Comparison of ENCODE assay signal across 12 cellular contexts in the genomic region with DNA sequence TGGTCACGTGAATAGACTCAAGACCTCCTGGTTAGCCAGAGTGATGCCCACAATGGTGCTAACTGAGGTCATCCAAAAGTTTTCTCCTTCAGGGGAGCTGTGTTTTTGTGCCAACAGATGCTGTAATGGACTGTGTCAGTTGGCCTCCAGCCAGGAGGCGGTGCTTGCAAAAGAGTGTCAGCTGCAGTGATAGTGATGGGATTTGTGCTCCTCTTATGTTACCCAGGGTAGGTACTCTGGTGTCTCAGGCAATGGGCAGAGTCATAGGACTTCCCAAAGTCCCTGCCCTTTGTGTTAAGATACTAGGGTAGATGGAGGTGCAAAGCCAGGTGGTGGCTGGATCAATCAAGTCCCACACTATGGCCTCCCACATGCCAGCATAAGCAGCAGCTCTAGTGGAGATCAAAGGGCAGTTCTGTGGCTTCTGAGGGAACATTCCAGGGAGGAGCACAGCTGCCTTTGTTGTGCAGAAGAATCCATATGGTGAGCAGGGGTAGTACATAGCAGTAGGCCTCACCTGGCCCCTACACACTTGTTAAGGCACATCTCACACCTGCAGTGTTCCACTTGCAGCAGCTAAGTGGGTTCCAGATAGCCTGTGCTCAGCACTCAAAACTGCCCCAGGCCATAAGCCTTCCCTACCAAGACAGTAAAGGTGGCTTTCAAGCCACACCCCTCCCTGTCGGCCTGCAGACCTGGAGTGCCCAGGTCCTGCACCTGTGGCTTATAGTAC. TPM values are rescaled to one million over a fixed set of nuclear protein-coding genes. Genes with fewer than 3 reads are reported as not detected.
DNase-seq lines count a peak whose midpoint lies in the region; ATAC-seq and TF ChIP-seq lines count a peak whose summit lies in the region.
"Had no signal": no experiment of that assay in that cellular context is flagged by ENCODE, and none has a peak within 500 bp of the region (broad histone marks: within the 10 kb centered on the region; RNA-seq: fewer than 3 reads in every experiment).

No MANE protein-coding gene starts in this region.

- H3K4me3 ChIP-seq in endodermal cell (ENCODE audit: low read length): no peak overlapping the region
- H3K4me3 ChIP-seq in retinal pigment epithelial cell (ENCODE audit: low read length): no peak overlapping the region
- H3K4me3 ChIP-seq: upper lobe of left lung had no signal

- H3K9ac ChIP-seq in endodermal cell (ENCODE audit: extremely low read depth, low read length, poor library complexity, severe bottlenecking): no peak overlapping the region

- TF ChIP-seq CTCF in endodermal cell (conservative IDR thresholded peaks at IDR 0.05) (no peak), retinal pigment epithelial cell (conservative IDR thresholded peaks at IDR 0.05; ENCODE audit: low read depth, low read length) (no peak)

- 85 to 93% methylated on average over 2 to 3 of the region's 3 CpGs for WGBS in endodermal cell (ENCODE audit: insufficient coverage in 1 of 2, insufficient read length in 1 of 2), 2 experiments

- H3K27me3 Mint-ChIP-seq in endodermal cell (ENCODE audit: insufficient read depth): no peaks in the 10 kb centered on the region
- H3K27me3 Mint-ChIP-seq: T-helper 17 cell had no signal

- no peak overlapping the region for H3K27ac ChIP-seq in endodermal cell (ENCODE audit: low read depth, low read length)
- H3K27ac ChIP-seq: epithelial cell of prostate, upper lobe of left lung had no signal

- peaks cover 17% of the 10 kb centered on the region for H3K4me1 Mint-ChIP-seq in endodermal cell
- H3K4me1 Mint-ChIP-seq: T-helper 17 cell had no signal

- H3K4me3 Mint-ChIP-seq in endodermal cell: no peak overlapping the region
- H3K4me3 Mint-ChIP-seq: T-helper 17 cell had no signal

- no peak overlapping the region for H3K27ac Mint-ChIP-seq in endodermal cell
- H3K27ac Mint-ChIP-seq: T-helper 17 cell had no signal

- no peaks in the 10 kb centered on the region for H3K9me3 ChIP-seq in endodermal cell (ENCODE audit: control insufficient read depth, low read length)
- H3K9me3 ChIP-seq: upper lobe of left lung had no signal

- H3K4me1 ChIP-seq in endodermal cell (ENCODE audit: control insufficient read depth, insufficient read depth, low read length): no peaks in the 10 kb centered on the region
- H3K4me1 ChIP-seq: upper lobe of left lung had no signal

- no peaks in the 10 kb centered on the region for H3K36me3 ChIP-seq in endodermal cell (ENCODE audit: control insufficient read depth, insufficient read depth, low read length)
- H3K36me3 ChIP-seq: upper lobe of left lung had no signal

- H3K9me3 Mint-ChIP-seq in endodermal cell: no peaks in the 10 kb centered on the region

- H3K27me3 ChIP-seq in endodermal cell (ENCODE audit: control insufficient read depth, insufficient read depth, low read length, poor library complexity, severe bottlenecking): no peaks in the 10 kb centered on the region
- H3K27me3 ChIP-seq: upper lobe of left lung had no signal

- ATAC-seq in HG03045 (IDR thresholded peaks at IDR 0.05; ENCODE audit: unreplicated experiment) (no peak), HG02571 (IDR thresholded peaks at IDR 0.05; ENCODE audit: unreplicated experiment) (no peak)
- ATAC-seq: T-helper 17 cell had no signal

- H3K36me3 Mint-ChIP-seq in endodermal cell (ENCODE audit: low read depth): no peaks in the 10 kb centered on the region

- peak; percentile 42 for DNase-seq in NCI-H748 (lab: John Stamatoyannopoulos, UW; ENCODE audit: unreplicated experiment)
- DNase-seq in NCI-H748 treated with DMSO at 0.1 percent for 48 hours (lab: John Stamatoyannopoulos, UW): no peak
- DNase-seq in NCI-H524 treated with DMSO at 0.1 percent for 48 hours (lab: John Stamatoyannopoulos, UW): peak; percentile 22
- DNase-seq in endodermal cell: peak; percentile 83
- DNase-seq in retinal pigment epithelial cell (ENCODE audit: low read depth): peak; percentile 6
- no peak for DNase-seq in GDM1 (lab: John Stamatoyannopoulos, UW)
- DNase-seq: stimulated activated CD4-positive, alpha-beta T cell treated with anti-CD3 and anti-CD28 coated beads, Interleukin-4, amount 100 ng/mL, for 4 hours; T-helper 17 cell; upper lobe of left lung had no signal

RNA-seq across cellular contexts. Expression of a gene that starts 9.4 kb away (rescaled TPM):
- total RNA-seq in endodermal cell: 10 to 100 TPM; 19.7 to 28.7 TPM
- polyA plus RNA-seq in endodermal cell (2013, experiment 1 of 2): 19.7 TPM
- polyA plus RNA-seq in endodermal cell (2013, experiment 2 of 2): 17.6 TPM

RNA-seq across cellular contexts. Expression of a gene that starts 31.3 kb away (rescaled TPM):
- total RNA-seq in endodermal cell: 1 to 10 TPM; 3.0 to 4.1 TPM
- 5.6 TPM for polyA plus RNA-seq in endodermal cell (2013, experiment 1 of 2)
- 4.8 TPM for polyA plus RNA-seq in endodermal cell (2013, experiment 2 of 2)

Comparison
In these comparisons a context has a peak if more than half of its experiments do, and no peak if none do; other contexts are left out.
1. DNase-seq: peak in NCI-H748 (single experiment), NCI-H524 treated with DMSO at 0.1 percent for 48 hours (single experiment), endodermal cell (single experiment) and retinal pigment epithelial cell (single experiment); none in NCI-H748 treated with DMSO at 0.1 percent for 48 hours (single experiment) and GDM1 (single experiment).